8 cellular contexts compared by ENCODE assay signal in genomic region chr7:73557397-73558257, GRCh38. TPM values are rescaled to one million over a fixed set of nuclear protein-coding genes. Genes with fewer than 3 reads are reported as not detected.
DNase-seq lines count a peak whose midpoint lies in the region; ATAC-seq and TF ChIP-seq lines count a peak whose summit lies in the region.

BCL7B (minus strand) TSS chr7:73557690; CDS start chr7:73557578, 112 bp downstream.

- TF ChIP-seq EP300 in gastroesophageal sphincter (IDR thresholded peaks at IDR 0.05): no peak

- no peaks in the 10 kb centered on the region for H3K9me3 ChIP-seq in HUES64 (ENCODE audit: insufficient read depth, low read depth, low read length)
- H3K9me3 ChIP-seq in SJCRH30 (replicated peaks): no peaks in the 10 kb centered on the region
- H3K9me3 ChIP-seq in gastroesophageal sphincter: no peaks in the 10 kb centered on the region
- no peaks in the 10 kb centered on the region for H3K9me3 ChIP-seq in neutrophil

- H3K4me3 ChIP-seq in HUES64 (ENCODE audit: low read length): peak within 1 kb of the TSS; percentile 75
- peak within 1 kb of the TSS; percentile 85 for H3K4me3 ChIP-seq in SJCRH30
- peak within 1 kb of the TSS; percentile 69 to 85 for H3K4me3 ChIP-seq in gastroesophageal sphincter
- H3K4me3 ChIP-seq in neutrophil (ENCODE audit: low read depth in 1 of 2, low read length in 1 of 2): peak within 1 kb of the TSS; percentile 85 to 88

- H3K9ac ChIP-seq in HUES64 (ENCODE audit: low read depth, low read length): peak within 1 kb of the TSS; percentile 99

- DNase-seq in DMS 273 treated with DMSO at 0.1 percent for 48 hours (lab: John Stamatoyannopoulos, UW) (peak; percentile 41), SJCRH30 (peak; percentile 74 to 82), substantia nigra (lab: John Stamatoyannopoulos, UW) (peak in 43 of 49 donors; percentile 28 to 89 (median 68))
- DNase-seq in activated naive CD4-positive, alpha-beta T cell treated with Interleukin-2 at 50 U/mL for 16 hours: peak; percentile 78

- peaks cover 9% of the 10 kb centered on the region for H3K36me3 ChIP-seq in HUES64 (ENCODE audit: insufficient read depth, low read length)
- H3K36me3 ChIP-seq in SJCRH30: no peaks in the 10 kb centered on the region
- peaks cover 0 to 21% of the 10 kb centered on the region in 2 donors for H3K36me3 ChIP-seq in gastroesophageal sphincter
- no peaks in the 10 kb centered on the region for H3K36me3 ChIP-seq in neutrophil

- TF ChIP-seq CTCF in gastroesophageal sphincter (IDR thresholded peaks at IDR 0.05): peak in 1 of 4 experiments; percentile 6
- TF ChIP-seq CTCF in neutrophil (IDR thresholded peaks at IDR 0.05): no peak

- H3K4me1 ChIP-seq in HUES64 (ENCODE audit: insufficient read depth, low read length) (no peaks in the 10 kb centered on the region), SJCRH30 (0 out of 2 replicates have a peak, but pooled peaks cover 3% of the 10 kb centered on the region), gastroesophageal sphincter (peaks cover 0 to 47% (median 18%) of the 10 kb centered on the region in 3 donors), neutrophil (ENCODE audit: control insufficient read depth in 1 of 2, insufficient read depth in 1 of 2, low read depth in 1 of 2, low read length in 1 of 2) (peaks cover 23% of the 10 kb centered on the region in 2 experiments)

- TF ChIP-seq POLR2A in gastroesophageal sphincter (IDR thresholded peaks at IDR 0.05): peak; percentile 79 to 90

- peak within 1 kb of the TSS; percentile 100 for H3K27ac ChIP-seq in HUES64 (ENCODE audit: low read depth, low read length)
- H3K27ac ChIP-seq in SJCRH30: peak within 1 kb of the TSS; percentile 85
- H3K27ac ChIP-seq in gastroesophageal sphincter: peak within 1 kb of the TSS; percentile 92 to 100 (median 99)
- H3K27ac ChIP-seq in neutrophil: peak within 1 kb of the TSS; percentile 99
- peak within 1 kb of the TSS; percentile 97 for H3K27ac ChIP-seq in substantia nigra (ENCODE audit: low read depth, low read length, poor library complexity, severe bottlenecking)

- 5% methylated on average over 83 of the region's 83 CpGs for WGBS in HUES64
- WGBS in gastroesophageal sphincter (ENCODE audit: low coverage in 1 of 2), 2 donors: 0 to 29% methylated on average over 1 to 9 of the region's 83 CpGs

- peaks cover 8% of the 10 kb centered on the region for H3K27me3 ChIP-seq in HUES64 (ENCODE audit: insufficient read depth, low read length)
- no peaks in the 10 kb centered on the region for H3K27me3 ChIP-seq in SJCRH30
- no peaks in the 10 kb centered on the region for H3K27me3 ChIP-seq in gastroesophageal sphincter
- peaks cover 17% of the 10 kb centered on the region for H3K27me3 ChIP-seq in neutrophil

- ATAC-seq in GM21381 (IDR thresholded peaks at IDR 0.05; ENCODE audit: unreplicated experiment) (peak; percentile 57), gastroesophageal sphincter (peak; percentile 79)

RNA-seq across cellular contexts. Expression of gene BCL7B, which starts in this region (rescaled TPM):
- 29.9 TPM for polyA plus RNA-seq in HUES64 (2013, experiment 1 of 2)
- polyA plus RNA-seq in HUES64 (2013, experiment 2 of 2): 31.2 TPM
- total RNA-seq in SJCRH30 (2014; rRNA removed; shearing (Covaris generic)): 38.8 and 39.7 TPM in 2 replicates
- total RNA-seq in gastroesophageal sphincter: 100 to 1,000 TPM; 104 to 144 (median 108) TPM

Comparison
In these comparisons a context has a peak if more than half of its experiments do, and no peak if none do; other contexts are left out.
1. Peak in every context shown above with its lines: DNase-seq, ATAC-seq, H3K4me3 ChIP-seq and H3K27ac ChIP-seq.